11 cellular contexts compared by ENCODE assay signal in the genomic region with DNA sequence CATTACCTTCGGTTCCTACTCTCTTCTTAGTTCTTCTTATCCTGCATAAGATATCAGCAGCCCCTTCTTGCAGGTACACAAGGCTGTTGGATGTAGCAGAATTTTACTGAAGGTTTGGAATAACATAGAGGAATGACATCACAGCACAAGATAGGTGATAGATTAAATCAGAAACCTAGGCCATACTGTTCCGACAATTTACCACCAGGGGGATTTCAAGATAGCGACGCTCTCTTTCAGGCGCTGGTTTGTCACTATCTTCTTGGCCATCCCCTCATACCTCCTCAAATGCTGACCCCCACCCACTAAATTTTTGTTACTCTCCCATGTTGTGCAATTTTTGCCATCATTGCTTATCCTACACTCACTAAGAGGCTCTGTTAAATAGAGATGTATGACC. TPM values are rescaled to one million over a fixed set of nuclear protein-coding genes. Genes with fewer than 3 reads are reported as not detected.
DNase-seq lines count a peak whose midpoint lies in the region; ATAC-seq and TF ChIP-seq lines count a peak whose summit lies in the region.
"Had no signal": no experiment of that assay in that cellular context is flagged by ENCODE, and none has a peak within 500 bp of the region (broad histone marks: within the 10 kb centered on the region; RNA-seq: fewer than 3 reads in every experiment).

No MANE protein-coding gene starts in this region.

- peaks cover 0 to 8% of the 10 kb centered on the region in 2 donors for H3K27me3 ChIP-seq in breast epithelium
- H3K27me3 ChIP-seq: testis had no signal

- no peak overlapping the region for H3K4me3 ChIP-seq in breast epithelium
- H3K4me3 ChIP-seq: testis had no signal

- peak overlapping the region; percentile 18 for H3K4me3 Mint-ChIP-seq in natural killer cell treated with Interleukin-12 subunit alpha and Interleukin-12 subunit beta and Interleukin-15 and Interleukin-18, amount 100 ng/mL, for 72 hours

- H3K9me3 ChIP-seq in breast epithelium = no peaks in the 10 kb centered on the region
- H3K9me3 ChIP-seq: testis had no signal

- no peak for TF ChIP-seq POLR2A in breast epithelium (IDR thresholded peaks at IDR 0.05)

- H3K9me3 Mint-ChIP-seq in natural killer cell treated with Interleukin-12 subunit alpha and Interleukin-12 subunit beta and Interleukin-15 and Interleukin-18, amount 100 ng/mL, for 72 hours = no peaks in the 10 kb centered on the region

- H3K36me3 ChIP-seq in breast epithelium = no peaks in the 10 kb centered on the region

- no peaks in the 10 kb centered on the region for H3K36me3 Mint-ChIP-seq in natural killer cell treated with Interleukin-12 subunit alpha and Interleukin-12 subunit beta and Interleukin-15 and Interleukin-18, amount 100 ng/mL, for 72 hours

- peak in 1 of 3 donors; percentile 24 for TF ChIP-seq CTCF in breast epithelium (IDR thresholded peaks at IDR 0.05)

- H3K27ac Mint-ChIP-seq in natural killer cell treated with Interleukin-12 subunit alpha and Interleukin-12 subunit beta and Interleukin-15 and Interleukin-18, amount 100 ng/mL, for 72 hours = peak overlapping the region in 1 of 2 donors; percentile 72

- peak overlapping the region; percentile 58 to 79 for H3K27ac ChIP-seq in breast epithelium
- H3K27ac ChIP-seq: RWPE1, testis had no signal

- no peaks in the 10 kb centered on the region for H3K4me1 ChIP-seq in breast epithelium

- DNase-seq in ELR (ENCODE audit: low read depth) = peak; percentile 41
- DNase-seq in HuH-7 (ENCODE audit: low spot score) = peak; percentile 49
- DNase-seq in breast epithelium (ENCODE audit: low spot score in 2 of 2) = no peak
- DNase-seq in natural killer cell treated with Interleukin-12 subunit alpha and Interleukin-12 subunit beta and Interleukin-15 and Interleukin-18, amount 100 ng/mL, for 72 hours (ENCODE audit: low spot score) = no peak
- DNase-seq in AG08395 (ENCODE audit: low spot score) = no peak
- no peak for DNase-seq in NCI-H748 (lab: John Stamatoyannopoulos, UW; ENCODE audit: unreplicated experiment)
- no peak for DNase-seq in NCI-H1436 treated with DMSO at 0.1 percent for 48 hours (lab: John Stamatoyannopoulos, UW)
- DNase-seq: head of caudate nucleus, NCI-H1417 treated with DMSO at 0.1 percent for 48 hours, testis had no signal

- H3K27me3 Mint-ChIP-seq in natural killer cell treated with Interleukin-12 subunit alpha and Interleukin-12 subunit beta and Interleukin-15 and Interleukin-18, amount 100 ng/mL, for 72 hours = no peaks in the 10 kb centered on the region

- no peak for ATAC-seq in natural killer cell treated with Interleukin-12 subunit alpha and Interleukin-12 subunit beta and Interleukin-15 and Interleukin-18, amount 100 ng/mL, for 72 hours

- intact Hi-C loops in breast epithelium (cut with DNase I; ENCODE audit: low total_unique reads) = no loop called here

- peaks cover 52 to 54% of the 10 kb centered on the region in 2 donors for H3K4me1 Mint-ChIP-seq in natural killer cell treated with Interleukin-12 subunit alpha and Interleukin-12 subunit beta and Interleukin-15 and Interleukin-18, amount 100 ng/mL, for 72 hours (ENCODE audit: low read depth in 2 of 2)

RNA-seq across cellular contexts. Expression of a gene that starts 3.5 kb away (rescaled TPM):
- 10 to 100 TPM in 2 of 3 donors, 1 to 10 TPM in 1; 3.8 to 95.0 (median 52.8) TPM for total RNA-seq in breast epithelium
- total RNA-seq in natural killer cell treated with Interleukin-12 subunit alpha and Interleukin-12 subunit beta and Interleukin-15 and Interleukin-18, amount 100 ng/mL, for 72 hours = 10 to 100 TPM; 34.5 to 44.1 TPM

RNA-seq across cellular contexts. Expression of a gene that starts 20.9 kb away (rescaled TPM):
- total RNA-seq in breast epithelium = 10 to 100 TPM in 2 of 3 donors, 1 to 10 TPM in 1; 9.8 to 44.8 (median 40.6) TPM
- total RNA-seq in natural killer cell treated with Interleukin-12 subunit alpha and Interleukin-12 subunit beta and Interleukin-15 and Interleukin-18, amount 100 ng/mL, for 72 hours = 10 to 100 TPM; 17.8 to 21.0 TPM

Comparison
In these comparisons a context has a peak if more than half of its experiments do, and no peak if none do; other contexts are left out.
1. DNase-seq: peak in ELR (single experiment) and HuH-7 (single experiment); none in breast epithelium (0 of 2), natural killer cell treated with Interleukin-12 subunit alpha and Interleukin-12 subunit beta and Interleukin-15 and Interleukin-18, amount 100 ng/mL, for 72 hours (single experiment), AG08395 (single experiment), NCI-H748 (single experiment) and NCI-H1436 treated with DMSO at 0.1 percent for 48 hours (single experiment).